In the genomic region with DNA sequence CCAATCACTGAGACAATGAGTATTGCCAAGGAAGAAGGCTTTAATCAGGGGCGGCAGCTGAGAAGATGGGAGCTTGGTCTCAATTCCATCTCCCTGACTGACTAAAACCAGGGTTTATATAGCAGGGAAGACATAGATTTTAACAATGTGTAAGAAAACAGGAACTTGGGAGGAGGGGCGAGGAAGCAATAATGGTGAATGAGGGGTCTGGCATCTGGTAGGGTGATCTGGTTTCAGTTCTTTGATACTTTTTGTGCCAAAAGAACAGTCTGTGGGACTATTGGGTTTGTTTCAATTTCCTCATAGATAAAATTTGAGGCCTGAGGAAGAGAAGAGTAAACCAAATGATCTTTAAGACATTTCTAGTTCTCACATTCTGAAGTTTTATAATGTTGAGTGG, we compare ENCODE assay signal across 10 cellular contexts. TPM values are rescaled to one million over a fixed set of nuclear protein-coding genes. Genes with fewer than 3 reads are reported as not detected.
DNase-seq lines count a peak whose midpoint lies in the region; ATAC-seq and TF ChIP-seq lines count a peak whose summit lies in the region.
"Had no signal": no experiment of that assay in that cellular context is flagged by ENCODE, and none has a peak within 500 bp of the region (broad histone marks: within the 10 kb centered on the region; RNA-seq: fewer than 3 reads in every experiment).

No MANE protein-coding gene starts in this region.

- peak overlapping the region; percentile 8; the same call in 1 of the 2 replicates for H3K27ac ChIP-seq in KMS-11

- H3K36me3 ChIP-seq in KMS-11 (ENCODE audit: insufficient read depth) = no peaks in the 10 kb centered on the region

- H3K4me1 Mint-ChIP-seq in natural killer cell treated with Interleukin-12 subunit alpha and Interleukin-12 subunit beta and Interleukin-15 and Interleukin-18, amount 100 ng/mL, for 72 hours (ENCODE audit: low read depth in 2 of 2) = peaks cover 24 to 50% of the 10 kb centered on the region in 2 donors
- peaks cover 13 to 20% of the 10 kb centered on the region in 2 donors for H3K4me1 Mint-ChIP-seq in natural killer cell
- H3K4me1 Mint-ChIP-seq in activated naive CD8-positive, alpha-beta T cell treated with anti-CD3 and anti-CD28 coated beads for 36 hours = peaks cover 48% of the 10 kb centered on the region
- peaks cover 69% of the 10 kb centered on the region for H3K4me1 Mint-ChIP-seq in stimulated activated naive CD8-positive, alpha-beta T cell treated with anti-CD3 and anti-CD28 coated beads, Interleukin-15, amount 100 ng/mL, for 72 hours

- H4K20me1 ChIP-seq in KMS-11 (ENCODE audit: insufficient read depth) = no peaks in the 10 kb centered on the region

- peak overlapping the region; percentile 54 for H3K4me3 Mint-ChIP-seq in natural killer cell treated with Interleukin-12 subunit alpha and Interleukin-12 subunit beta and Interleukin-15 and Interleukin-18, amount 100 ng/mL, for 72 hours
- H3K4me3 Mint-ChIP-seq in natural killer cell = no peak overlapping the region
- H3K4me3 Mint-ChIP-seq in activated naive CD8-positive, alpha-beta T cell treated with anti-CD3 and anti-CD28 coated beads for 36 hours = peak overlapping the region; percentile 29
- H3K4me3 Mint-ChIP-seq in stimulated activated naive CD8-positive, alpha-beta T cell treated with anti-CD3 and anti-CD28 coated beads, Interleukin-15, amount 100 ng/mL, for 72 hours = peak overlapping the region; percentile 34 to 66
- H3K4me3 Mint-ChIP-seq: CD14-positive monocyte had no signal

- peak overlapping the region; percentile 59 for H3K4me2 ChIP-seq in KMS-11

- H3K27ac Mint-ChIP-seq in natural killer cell treated with Interleukin-12 subunit alpha and Interleukin-12 subunit beta and Interleukin-15 and Interleukin-18, amount 100 ng/mL, for 72 hours = peak overlapping the region; percentile 85 to 87
- peak overlapping the region in 1 of 2 donors; percentile 11 for H3K27ac Mint-ChIP-seq in natural killer cell
- H3K27ac Mint-ChIP-seq in activated naive CD8-positive, alpha-beta T cell treated with anti-CD3 and anti-CD28 coated beads for 36 hours = peak overlapping the region; percentile 82
- peak overlapping the region; percentile 86 to 94 for H3K27ac Mint-ChIP-seq in stimulated activated naive CD8-positive, alpha-beta T cell treated with anti-CD3 and anti-CD28 coated beads, Interleukin-15, amount 100 ng/mL, for 72 hours

- no peaks in the 10 kb centered on the region for H3K9me3 Mint-ChIP-seq in natural killer cell treated with Interleukin-12 subunit alpha and Interleukin-12 subunit beta and Interleukin-15 and Interleukin-18, amount 100 ng/mL, for 72 hours
- no peaks in the 10 kb centered on the region for H3K9me3 Mint-ChIP-seq in natural killer cell
- H3K9me3 Mint-ChIP-seq in activated naive CD8-positive, alpha-beta T cell treated with anti-CD3 and anti-CD28 coated beads for 36 hours = peaks cover 11% of the 10 kb centered on the region
- H3K9me3 Mint-ChIP-seq in stimulated activated naive CD8-positive, alpha-beta T cell treated with anti-CD3 and anti-CD28 coated beads, Interleukin-15, amount 100 ng/mL, for 72 hours = no peaks in the 10 kb centered on the region

- no peak overlapping the region for H3K9ac ChIP-seq in KMS-11

- peaks cover 24% of the 10 kb centered on the region for H3K4me1 ChIP-seq in KMS-11 (ENCODE audit: low read depth, poor library complexity, severe bottlenecking)

- no peaks in the 10 kb centered on the region for H3K27me3 ChIP-seq in KMS-11 (ENCODE audit: insufficient read depth, low read depth)

- H3K79me2 ChIP-seq in KMS-11 (ENCODE audit: insufficient read depth, low read depth) = no peaks in the 10 kb centered on the region

- no peak overlapping the region for H2AFZ ChIP-seq in KMS-11 (ENCODE audit: low read depth)

- TF ChIP-seq CTCF in natural killer cell (IDR thresholded peaks at IDR 0.05) (no peak), KMS-11 (conservative IDR thresholded peaks at IDR 0.05; ENCODE audit: low read depth, low read length) (no peak)

- DNase-seq in natural killer cell treated with Interleukin-12 subunit alpha and Interleukin-12 subunit beta and Interleukin-15 and Interleukin-18, amount 100 ng/mL, for 72 hours (ENCODE audit: low spot score) = no peak
- DNase-seq in natural killer cell = no peak
- no peak for DNase-seq in activated naive CD8-positive, alpha-beta T cell treated with anti-CD3 and anti-CD28 coated beads for 36 hours
- DNase-seq in stimulated activated naive CD8-positive, alpha-beta T cell treated with anti-CD3 and anti-CD28 coated beads, Interleukin-15, amount 100 ng/mL, for 72 hours = no peak
- DNase-seq in NK-92 (lab: John Stamatoyannopoulos, UW; ENCODE audit: unreplicated experiment) = no peak
- DNase-seq: NCI-H2107 had no signal

- no peaks in the 10 kb centered on the region for H3K27me3 Mint-ChIP-seq in natural killer cell treated with Interleukin-12 subunit alpha and Interleukin-12 subunit beta and Interleukin-15 and Interleukin-18, amount 100 ng/mL, for 72 hours
- no peaks in the 10 kb centered on the region for H3K27me3 Mint-ChIP-seq in natural killer cell (ENCODE audit: low read depth in 2 of 2)
- no peaks in the 10 kb centered on the region for H3K27me3 Mint-ChIP-seq in activated naive CD8-positive, alpha-beta T cell treated with anti-CD3 and anti-CD28 coated beads for 36 hours
- H3K27me3 Mint-ChIP-seq in stimulated activated naive CD8-positive, alpha-beta T cell treated with anti-CD3 and anti-CD28 coated beads, Interleukin-15, amount 100 ng/mL, for 72 hours = no peaks in the 10 kb centered on the region

- H3K4me3 ChIP-seq in KMS-11 (IDR thresholded peaks at IDR 0.05; ENCODE audit: insufficient read depth, low read depth, low read length) = no peak overlapping the region

- peaks cover 27% of the 10 kb centered on the region for H3K36me3 Mint-ChIP-seq in natural killer cell treated with Interleukin-12 subunit alpha and Interleukin-12 subunit beta and Interleukin-15 and Interleukin-18, amount 100 ng/mL, for 72 hours
- no peaks in the 10 kb centered on the region for H3K36me3 Mint-ChIP-seq in natural killer cell
- peaks cover 75% of the 10 kb centered on the region for H3K36me3 Mint-ChIP-seq in activated naive CD8-positive, alpha-beta T cell treated with anti-CD3 and anti-CD28 coated beads for 36 hours

- intact Hi-C loops in natural killer cell (cut with micrococcal nuclease) = no loop called here

- no peak for ATAC-seq in natural killer cell treated with Interleukin-12 subunit alpha and Interleukin-12 subunit beta and Interleukin-15 and Interleukin-18, amount 100 ng/mL, for 72 hours
- no peak for ATAC-seq in natural killer cell
- no peak for ATAC-seq in stimulated activated naive CD8-positive, alpha-beta T cell treated with anti-CD3 and anti-CD28 coated beads, Interleukin-15, amount 100 ng/mL, for 72 hours
- ATAC-seq in HG03025 (IDR thresholded peaks at IDR 0.05; ENCODE audit: low FRiP score, unreplicated experiment) = no peak
- no peak for ATAC-seq in HG03095 (IDR thresholded peaks at IDR 0.05; ENCODE audit: unreplicated experiment)

RNA-seq across cellular contexts. Expression of a gene that starts 49.2 kb away (rescaled TPM):
- total RNA-seq in natural killer cell treated with Interleukin-12 subunit alpha and Interleukin-12 subunit beta and Interleukin-15 and Interleukin-18, amount 100 ng/mL, for 72 hours = 100 to 1,000 TPM in 1 of 2 donors, 10 to 100 TPM in 1; 73.0 to 139 TPM
- 10 to 100 TPM; 20.7 to 29.2 (median 21.2) TPM for total RNA-seq in natural killer cell
- 10 to 100 TPM; 58.6 to 65.6 TPM for total RNA-seq in activated naive CD8-positive, alpha-beta T cell treated with anti-CD3 and anti-CD28 coated beads for 36 hours
